ENCODE assay signal across 8 cellular contexts in the genomic region with DNA sequence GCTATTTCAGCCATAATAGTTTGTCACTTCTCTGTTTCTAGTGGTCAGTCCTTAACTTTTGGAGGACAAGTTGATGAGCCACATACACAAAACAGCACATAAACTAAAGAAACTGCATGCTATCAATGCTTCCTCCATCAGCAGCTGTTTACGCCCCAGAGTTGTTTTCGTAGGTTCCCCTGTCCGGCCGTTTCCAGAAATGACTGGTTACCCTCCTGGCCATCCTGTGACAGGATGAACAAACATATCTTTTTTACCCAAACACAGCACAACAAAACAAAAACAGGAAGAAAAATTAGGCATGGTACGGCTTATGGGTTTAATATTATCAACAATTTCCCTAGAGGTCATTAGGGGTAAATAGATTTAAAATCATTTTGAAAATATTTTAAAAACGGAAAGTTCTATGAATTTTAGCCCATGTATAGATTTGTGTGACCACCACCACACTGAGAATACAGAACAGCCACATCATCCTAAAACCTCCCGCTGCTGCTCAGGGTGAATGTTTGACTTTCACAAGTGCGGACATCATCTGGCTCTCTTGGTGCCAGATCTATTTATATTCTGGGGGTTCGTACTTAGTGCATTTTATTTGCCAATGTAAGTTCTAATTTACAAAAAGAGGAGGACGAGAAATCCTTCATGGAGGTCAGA.
DNase-seq lines count a peak whose midpoint lies in the region; ATAC-seq, FAIRE-seq and TF ChIP-seq lines count a peak whose summit lies in the region.

No MANE protein-coding gene starts in this region.

- TF ChIP-seq RAD21 in liver (IDR thresholded peaks at IDR 0.05) (peak in 1 of 2 donors; percentile 27), HepG2 (CRISPR knock-in tag; IDR thresholded peaks at IDR 0.05) (no peak)

- WGBS in liver: 45% methylated on average over 10 of the region's 10 CpGs
- 97% methylated on average over 10 of the region's 10 CpGs for WGBS in HepG2 (ENCODE audit: low lambda C conversion rate)

- peak overlapping the region in 1 of 2 donors; percentile 12 for H3K9ac ChIP-seq in liver (ENCODE audit: low read depth in 1 of 2, low read length in 2 of 2)
- no peak overlapping the region for H3K9ac ChIP-seq in HepG2 (ENCODE audit: insufficient read depth, low read depth, low read length)

- intact Hi-C loops in HepG2 (cut with micrococcal nuclease; ENCODE audit: unreplicated experiment): no loop called here

- H3K27me3 ChIP-seq in liver (ENCODE audit: control insufficient read depth in 4 of 4, insufficient read depth in 4 of 4, low read length in 3 of 4): no peaks in the 10 kb centered on the region
- no peaks in the 10 kb centered on the region for H3K27me3 ChIP-seq in HepG2 (ENCODE audit: control insufficient read depth in 1 of 2, insufficient read depth in 2 of 2, low read length in 2 of 2)
- no peaks in the 10 kb centered on the region for H3K27me3 ChIP-seq in cardiac muscle cell

- H3K79me2 ChIP-seq in HepG2 (ENCODE audit: insufficient read depth, low read length): peaks cover 14% of the 10 kb centered on the region

- no peak overlapping the region for H2AFZ ChIP-seq in HepG2 (ENCODE audit: low read length)

- DNase-seq in HepG2 (ENCODE audit: low spot score): no peak
- DNase-seq in cardiac muscle cell (ENCODE audit: low read depth in 1 of 2, low spot score in 1 of 2): no peak
- no peak for DNase-seq in nucleus accumbens (lab: John Stamatoyannopoulos, UW)
- no peak for DNase-seq in AG08396 (ENCODE audit: low spot score)
- DNase-seq in COLO829 (ENCODE audit: low spot score): no peak

- H3K4me1 ChIP-seq in liver (ENCODE audit: control insufficient read depth in 4 of 4, insufficient read depth in 4 of 4, low read length in 3 of 4) (peaks cover 10 to 41% (median 26%) of the 10 kb centered on the region in 4 donors), HepG2 (ENCODE audit: insufficient read depth, low read length) (no peaks in the 10 kb centered on the region), cardiac muscle cell (ENCODE audit: low read depth) (peaks cover 23% of the 10 kb centered on the region)

- no peaks in the 10 kb centered on the region for H3K9me3 ChIP-seq in liver (ENCODE audit: control insufficient read depth in 4 of 4, low read length in 3 of 4)
- no peaks in the 10 kb centered on the region for H3K9me3 ChIP-seq in HepG2 (ENCODE audit: low read length)
- H3K9me3 ChIP-seq in cardiac muscle cell (ENCODE audit: low read depth): no peaks in the 10 kb centered on the region

- H3K4me2 ChIP-seq in HepG2 (ENCODE audit: low read depth, low read length): no peak overlapping the region

- CTCF ChIA-PET in HepG2 (lab: Yijun Ruan, JAX; ENCODE audit: low intra/inter-chr PET ratio, low total read pairs): no interaction called here

- in situ Hi-C loops in HepG2 (cut with HindIII; ENCODE audit: extremely low pct_ligation_motif_present, low pct_unique_long_range_greater_than_20kb): no loop called here

- ATAC-seq in HepG2 (no peak), HG03103 (IDR thresholded peaks at IDR 0.05; ENCODE audit: low read depth, unreplicated experiment) (peak; percentile 69), GM21528 (IDR thresholded peaks at IDR 0.05; ENCODE audit: low FRiP score, unreplicated experiment) (no peak)

- no peak for FAIRE-seq in HepG2 (lab: Jason Lieb, UNC)

- no peak for TF ChIP-seq CTCF in liver (IDR thresholded peaks at IDR 0.05; ENCODE audit: low read depth, low read length, missing input control)
- no peak for TF ChIP-seq CTCF in HepG2 (CRISPR knock-in tag; IDR thresholded peaks at IDR 0.05)
- no peak for TF ChIP-seq CTCF in cardiac muscle cell (IDR thresholded peaks at IDR 0.05; ENCODE audit: low read depth, low read length)

- no TSS peak for BruUV-seq in HepG2 (replicated peaks; lab: Mats Ljungman, UMichigan)

- no peak overlapping the region for H3K4me3 ChIP-seq in liver (ENCODE audit: low read depth in 1 of 3, low read length in 3 of 3)
- no peak overlapping the region for H3K4me3 ChIP-seq in HepG2 (replicated peaks in 1 of 3; ENCODE audit: insufficient read depth in 1 of 3, low read depth in 2 of 3, low read length in 3 of 3)
- H3K4me3 ChIP-seq in cardiac muscle cell: no peak overlapping the region

- TF ChIP-seq POLR2A in HepG2 (IDR thresholded peaks at IDR 0.05; ENCODE audit: insufficient read depth in 1 of 2, low read depth in 2 of 2, low read length in 2 of 2): no peak

- no peaks in the 10 kb centered on the region for H4K20me1 ChIP-seq in HepG2 (ENCODE audit: insufficient read depth, low read length)

- POLR2A ChIA-PET in HepG2 (lab: Yijun Ruan, JAX): no interaction called here

- H3K27ac ChIP-seq in liver (ENCODE audit: low read depth in 1 of 2, low read length in 2 of 2) (peak overlapping the region; percentile 58 to 77), HepG2 (ENCODE audit: extremely low read length, insufficient read depth, low read length) (no peak overlapping the region), cardiac muscle cell (peak overlapping the region; percentile 78)

- TF ChIP-seq EP300 in HepG2 (IDR thresholded peaks at IDR 0.05; ENCODE audit: low read depth in 2 of 2, low read length in 2 of 2) (no peak), HepG2 (CRISPR knock-in tag; IDR thresholded peaks at IDR 0.05; ENCODE audit: borderline replicate concordance) (no peak)

- H3K36me3 ChIP-seq in liver (ENCODE audit: control insufficient read depth in 4 of 4, insufficient read depth in 3 of 4, low read depth in 1 of 4, low read length in 3 of 4) (peaks cover 4 to 28% (median 14%) of the 10 kb centered on the region in 4 donors), HepG2 (replicated peaks in 1 of 2; ENCODE audit: control insufficient read depth in 1 of 2, insufficient read depth in 2 of 2, low read length in 2 of 2) (peaks cover 26 to 78% of the 10 kb centered on the region in 2 experiments; a peak in 4 of 5 replicates), cardiac muscle cell (no peaks in the 10 kb centered on the region)

TF ChIP-seq in liver, 16 proteins besides CTCF, POLR2A, EP300 and RAD21 (continues in another document):
- TF ChIP-seq YY1 (IDR thresholded peaks at IDR 0.05): peak; percentile 46
- TF ChIP-seq HNF4A (conservative IDR thresholded peaks at IDR 0.05): peak in 1 of 2 donors; percentile 14
- TF ChIP-seq TAF1 (conservative IDR thresholded peaks at IDR 0.05): no peak
- TF ChIP-seq HNF4G (IDR thresholded peaks at IDR 0.05): no peak
- TF ChIP-seq NR2F2 (IDR thresholded peaks at IDR 0.05): no peak
- TF ChIP-seq, protein P1, sequence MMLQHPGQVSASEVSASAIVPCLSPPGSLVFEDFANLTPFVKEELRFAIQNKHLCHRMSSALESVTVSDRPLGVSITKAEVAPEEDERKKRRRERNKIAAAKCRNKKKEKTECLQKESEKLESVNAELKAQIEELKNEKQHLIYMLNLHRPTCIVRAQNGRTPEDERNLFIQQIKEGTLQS (IDR thresholded peaks at IDR 0.05): no peak
- TF ChIP-seq, protein P2, sequence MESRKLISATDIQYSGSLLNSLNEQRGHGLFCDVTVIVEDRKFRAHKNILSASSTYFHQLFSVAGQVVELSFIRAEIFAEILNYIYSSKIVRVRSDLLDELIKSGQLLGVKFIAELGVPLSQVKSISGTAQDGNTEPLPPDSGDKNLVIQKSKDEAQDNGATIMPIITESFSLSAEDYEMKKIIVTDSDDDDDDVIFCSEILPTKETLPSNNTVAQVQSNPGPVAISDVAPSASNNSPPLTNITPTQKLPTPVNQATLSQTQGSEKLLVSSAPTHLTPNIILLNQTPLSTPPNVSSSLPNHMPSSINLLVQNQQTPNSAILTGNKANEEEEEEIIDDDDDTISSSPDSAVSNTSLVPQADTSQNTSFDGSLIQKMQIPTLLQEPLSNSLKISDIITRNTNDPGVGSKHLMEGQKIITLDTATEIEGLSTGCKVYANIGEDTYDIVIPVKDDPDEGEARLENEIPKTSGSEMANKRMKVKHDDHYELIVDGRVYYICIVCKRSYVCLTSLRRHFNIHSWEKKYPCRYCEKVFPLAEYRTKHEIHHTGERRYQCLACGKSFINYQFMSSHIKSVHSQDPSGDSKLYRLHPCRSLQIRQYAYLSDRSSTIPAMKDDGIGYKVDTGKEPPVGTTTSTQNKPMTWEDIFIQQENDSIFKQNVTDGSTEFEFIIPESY (IDR thresholded peaks at IDR 0.05): no peak
- TF ChIP-seq JUND (IDR thresholded peaks at IDR 0.05): no peak
- no peak for TF ChIP-seq FOXA2 (IDR thresholded peaks at IDR 0.05)
- no peak for TF ChIP-seq GABPA (IDR thresholded peaks at IDR 0.05 in 1 of 2, conservative IDR thresholded peaks at IDR 0.05 in 1 of 2)
- peak in 1 of 2 donors; percentile 48 for TF ChIP-seq RXRA (IDR thresholded peaks at IDR 0.05)

TF ChIP-seq in HepG2, 621 proteins besides CTCF, POLR2A, EP300 and RAD21:
- no peak for TF ChIP-seq ZNF746 (CRISPR knock-in tag; IDR thresholded peaks at IDR 0.05)
- TF ChIP-seq ARNTL (CRISPR knock-in tag; IDR thresholded peaks at IDR 0.05): no peak
- TF ChIP-seq, protein P3, sequence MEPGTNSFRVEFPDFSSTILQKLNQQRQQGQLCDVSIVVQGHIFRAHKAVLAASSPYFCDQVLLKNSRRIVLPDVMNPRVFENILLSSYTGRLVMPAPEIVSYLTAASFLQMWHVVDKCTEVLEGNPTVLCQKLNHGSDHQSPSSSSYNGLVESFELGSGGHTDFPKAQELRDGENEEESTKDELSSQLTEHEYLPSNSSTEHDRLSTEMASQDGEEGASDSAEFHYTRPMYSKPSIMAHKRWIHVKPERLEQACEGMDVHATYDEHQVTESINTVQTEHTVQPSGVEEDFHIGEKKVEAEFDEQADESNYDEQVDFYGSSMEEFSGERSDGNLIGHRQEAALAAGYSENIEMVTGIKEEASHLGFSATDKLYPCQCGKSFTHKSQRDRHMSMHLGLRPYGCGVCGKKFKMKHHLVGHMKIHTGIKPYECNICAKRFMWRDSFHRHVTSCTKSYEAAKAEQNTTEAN (CRISPR knock-in tag; conservative IDR thresholded peaks at IDR 0.05): no peak
- no peak for TF ChIP-seq ZNF430 (CRISPR knock-in tag; IDR thresholded peaks at IDR 0.05)
- TF ChIP-seq ZNF563 (CRISPR knock-in tag; IDR thresholded peaks at IDR 0.05): no peak
- no peak for TF ChIP-seq HOXD1 (CRISPR knock-in tag; IDR thresholded peaks at IDR 0.05)
- no peak for TF ChIP-seq NFYC (CRISPR knock-in tag; IDR thresholded peaks at IDR 0.05)
- TF ChIP-seq ZNF207 (IDR thresholded peaks at IDR 0.05; ENCODE audit: borderline replicate concordance): no peak
- TF ChIP-seq, protein P4, sequence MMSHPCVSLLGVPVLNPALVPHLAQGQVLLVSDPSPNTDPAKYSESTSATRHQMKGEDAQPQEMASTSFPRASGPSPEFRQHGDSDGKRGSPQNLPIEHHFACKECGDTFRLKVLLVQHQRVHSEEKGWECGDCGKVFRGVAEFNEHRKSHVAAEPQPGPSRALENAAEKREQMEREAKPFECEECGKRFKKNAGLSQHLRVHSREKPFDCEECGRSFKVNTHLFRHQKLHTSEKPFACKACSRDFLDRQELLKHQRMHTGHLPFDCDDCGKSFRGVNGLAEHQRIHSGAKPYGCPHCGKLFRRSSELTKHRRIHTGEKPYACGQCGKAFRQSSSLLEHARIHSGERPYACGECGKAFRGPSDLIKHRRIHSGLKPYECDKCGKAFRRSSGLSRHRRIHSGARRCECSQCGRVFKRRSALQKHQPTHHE (CRISPR knock-in tag; IDR thresholded peaks at IDR 0.05; ENCODE audit: borderline replicate concordance): no peak
